ENCODE assay signal across 17 cellular contexts in genomic region chr9:106526805-106527204, GRCh38.
DNase-seq lines count a peak whose midpoint lies in the region; TF ChIP-seq lines count a peak whose summit lies in the region.
"Had no signal": no experiment of that assay in that cellular context is flagged by ENCODE, and none has a peak within 500 bp of the region (broad histone marks: within the 10 kb centered on the region; RNA-seq: fewer than 3 reads in every experiment).

No MANE protein-coding gene starts in this region.

- intact Hi-C loops in adrenal gland (cut with DNase I) = no loop called here

- no peak overlapping the region for H2AFZ ChIP-seq in OCI-LY3 (ENCODE audit: low read depth, low read length)

- no peaks in the 10 kb centered on the region for H3K9me3 ChIP-seq in OCI-LY3 (ENCODE audit: insufficient read depth, low read length)
- H3K9me3 ChIP-seq in adrenal gland (replicated peaks in 1 of 3) = no peaks in the 10 kb centered on the region
- H3K9me3 ChIP-seq: A549 had no signal

- H3K27me3 ChIP-seq in OCI-LY3 (ENCODE audit: low read depth, low read length) (no peaks in the 10 kb centered on the region), adrenal gland (no peaks in the 10 kb centered on the region)
- H3K27me3 ChIP-seq: BLaER1 treated with 17β-estradiol and CSF1 and Interleukin-3, amounts not matched to agents 10 nM and 100 nM had no signal

- H3K27ac ChIP-seq in OCI-LY3 (ENCODE audit: low read length) (peak overlapping the region; percentile 82), adrenal gland (no peak overlapping the region)
- H3K27ac ChIP-seq: 22Rv1; A549; BLaER1 treated with 17β-estradiol and CSF1 and Interleukin-3, amounts not matched to agents 10 nM and 100 nM; C4-2B had no signal

- no peak for TF ChIP-seq POLR2A in adrenal gland (IDR thresholded peaks at IDR 0.05)

- peak overlapping the region; percentile 47; the same call in 1 of the 2 replicates for H3K9ac ChIP-seq in OCI-LY3 (ENCODE audit: low read length)
- H3K9ac ChIP-seq: BLaER1 treated with 17β-estradiol and CSF1 and Interleukin-3, amounts not matched to agents 10 nM and 100 nM had no signal

- 67 to 85% (median 78%) methylated on average over 2 of the region's 2 CpGs for WGBS in adrenal gland, 4 donors

- DNase-seq in GDM1 (lab: John Stamatoyannopoulos, UW) = peak; percentile 8
- peak; percentile 29 to 32 for DNase-seq in Kasumi-1 (lab: John Stamatoyannopoulos, UW)
- peak; percentile 32 for DNase-seq in pons (ENCODE audit: low spot score)
- no peak for DNase-seq in adrenal gland
- DNase-seq in AG08395 (ENCODE audit: low spot score) = no peak
- no peak for DNase-seq in NCI-H2081 (lab: John Stamatoyannopoulos, UW)
- DNase-seq: AML-193; Caco-2; Calu3; CD4-positive, alpha-beta T cell; CD8-positive, alpha-beta T cell; DMS79 treated with DMSO at 0.1 percent for 48 hours had no signal

- no peaks in the 10 kb centered on the region for H3K79me2 ChIP-seq in OCI-LY3 (ENCODE audit: low read length)

- H3K4me2 ChIP-seq in OCI-LY3 (ENCODE audit: low read length) = peak overlapping the region; percentile 82
- H3K4me2 ChIP-seq: A549 had no signal

- H3K4me3 ChIP-seq in OCI-LY3 (ENCODE audit: low read length) = peak overlapping the region; percentile 59
- H3K4me3 ChIP-seq in adrenal gland = no peak overlapping the region
- H3K4me3 ChIP-seq: A549; BLaER1 treated with 17β-estradiol and CSF1 and Interleukin-3, amounts not matched to agents 10 nM and 100 nM had no signal

- H3K36me3 ChIP-seq in OCI-LY3 (replicated peaks; ENCODE audit: low read depth, low read length) = no peaks in the 10 kb centered on the region
- no peaks in the 10 kb centered on the region for H3K36me3 ChIP-seq in adrenal gland (replicated peaks in 1 of 2)
- H3K36me3 ChIP-seq: BLaER1 treated with 17β-estradiol and CSF1 and Interleukin-3, amounts not matched to agents 10 nM and 100 nM had no signal

- TF ChIP-seq CTCF in OCI-LY3 (IDR thresholded peaks at IDR 0.05; ENCODE audit: low read depth, low read length) = no peak
- TF ChIP-seq CTCF in adrenal gland (IDR thresholded peaks at IDR 0.05) = no peak

- H4K20me1 ChIP-seq in OCI-LY3 (ENCODE audit: insufficient read depth, low read length) = no peaks in the 10 kb centered on the region
- H4K20me1 ChIP-seq: BLaER1 treated with 17β-estradiol and CSF1 and Interleukin-3, amounts not matched to agents 10 nM and 100 nM had no signal

- H3K4me1 ChIP-seq in OCI-LY3 (ENCODE audit: low read length) = peaks cover 59% of the 10 kb centered on the region
- no peaks in the 10 kb centered on the region for H3K4me1 ChIP-seq in adrenal gland (replicated peaks in 1 of 2)
- H3K4me1 ChIP-seq: A549, Caco-2 had no signal

Comparison
In these comparisons a context has a peak if more than half of its experiments do, and no peak if none do; other contexts are left out.
1. DNase-seq: peak in GDM1 (single experiment), Kasumi-1 (2 of 2) and pons (single experiment); none in adrenal gland (0 of 7), AG08395 (single experiment) and NCI-H2081 (0 of 2).